In genomic region chr13:99986751-99987150, GRCh38 we compare ENCODE assay signal across 16 cellular contexts. TPM values are rescaled to one million over a fixed set of nuclear protein-coding genes. Genes with fewer than 3 reads are reported as not detected.
DNase-seq lines count a peak whose midpoint lies in the region; ATAC-seq, FAIRE-seq and TF ChIP-seq lines count a peak whose summit lies in the region.
"Had no signal": no experiment of that assay in that cellular context is flagged by ENCODE, and none has a peak within 500 bp of the region (broad histone marks: within the 10 kb centered on the region; RNA-seq: fewer than 3 reads in every experiment).

No MANE protein-coding gene starts in this region.

- H3K27me3 Mint-ChIP-seq in astrocyte (ENCODE audit: low read depth, unreplicated experiment), result peaks cover 79% of the 10 kb centered on the region

- H3K4me3 ChIP-seq in HUES6 (ENCODE audit: low read depth, low read length) (peak overlapping the region; percentile 50), astrocyte (ENCODE audit: insufficient read depth, low read depth, low read length) (no peak overlapping the region), mesendoderm (ENCODE audit: low read length) (no peak overlapping the region), thyroid gland (replicated peaks in 1 of 3) (no peak overlapping the region), HAP-1 (no peak overlapping the region)
- H3K4me3 ChIP-seq: cardiac muscle cell, gastroesophageal sphincter had no signal

- H3K36me3 Mint-ChIP-seq in astrocyte (ENCODE audit: low read depth, unreplicated experiment), result no peaks in the 10 kb centered on the region
- H3K36me3 Mint-ChIP-seq: CD4-positive, CD25-positive, alpha-beta regulatory T cell had no signal

- H3K4ac ChIP-seq in mesendoderm (ENCODE audit: low read depth, low read length), result no peak overlapping the region

- H3K36me3 ChIP-seq in HUES6 (ENCODE audit: control insufficient read depth, insufficient read depth, low read length), result peaks cover 24% of the 10 kb centered on the region
- H3K36me3 ChIP-seq in astrocyte (ENCODE audit: insufficient read depth, low read length), result no peaks in the 10 kb centered on the region
- peaks cover 10% of the 10 kb centered on the region for H3K36me3 ChIP-seq in mesendoderm (ENCODE audit: control insufficient read depth, insufficient read depth, low read length)
- H3K36me3 ChIP-seq in thyroid gland, result no peaks in the 10 kb centered on the region
- no peaks in the 10 kb centered on the region for H3K36me3 ChIP-seq in HAP-1 (replicated peaks)
- H3K36me3 ChIP-seq: cardiac muscle cell, gastroesophageal sphincter had no signal

- H4K5ac ChIP-seq in mesendoderm (ENCODE audit: low read length), result no peak overlapping the region

- H3K79me1 ChIP-seq in mesendoderm (ENCODE audit: low read length), result no peaks in the 10 kb centered on the region

- peak overlapping the region; percentile 13 for H3K9ac ChIP-seq in HUES6 (ENCODE audit: low read length)
- peak overlapping the region; percentile 64 for H3K9ac ChIP-seq in astrocyte (ENCODE audit: low read length)
- H3K9ac ChIP-seq in mesendoderm (ENCODE audit: low read length), result peak overlapping the region; percentile 63

- no CpG with 5 or more reads among the region's 8 CpGs for WGBS in mesendoderm (ENCODE audit: extremely low coverage, insufficient coverage, low lambda C conversion rate)
- WGBS in thyroid gland, 2 donors, result 28% methylated on average over 8 of the region's 8 CpGs

- TF ChIP-seq POLR2A in thyroid gland (IDR thresholded peaks at IDR 0.05), result no peak

- ATAC-seq in foreskin keratinocyte, result no peak
- ATAC-seq: gastroesophageal sphincter had no signal

- peak overlapping the region; percentile 13 for H3K18ac ChIP-seq in mesendoderm (ENCODE audit: low read length)

- DNase-seq in DMS79 treated with DMSO at 0.1 percent for 48 hours (lab: John Stamatoyannopoulos, UW) (peak; percentile 90), astrocyte (ENCODE audit: low read depth) (no peak), mesendoderm (peak; percentile 56), thyroid gland (no peak), HAP-1 (ENCODE audit: low spot score in 2 of 2) (no peak), foreskin keratinocyte (no peak)
- DNase-seq: activated naive CD4-positive, alpha-beta T cell treated with Interleukin-2 at 50 U/mL for 16 hours; CD4-positive, CD25-positive, alpha-beta regulatory T cell; stimulated activated CD4-positive, alpha-beta T cell treated with anti-CD3 and anti-CD28 coated beads, Interleukin-1b, Interleukin-23, amount 100 ng/mL, for 48 hours had no signal

- H3K27ac ChIP-seq in HUES6 (ENCODE audit: low read depth, low read length) (no peak overlapping the region), astrocyte (ENCODE audit: low read depth, low read length) (peak overlapping the region; percentile 63), mesendoderm (ENCODE audit: low read depth, low read length) (peak overlapping the region; percentile 31), thyroid gland (no peak overlapping the region), foreskin keratinocyte (no peak overlapping the region)
- H3K27ac ChIP-seq: cardiac muscle cell, gastroesophageal sphincter had no signal

- peak overlapping the region; percentile 64 for H3K56ac ChIP-seq in mesendoderm (ENCODE audit: low read length)

- peaks cover 89% of the 10 kb centered on the region for H3K27me3 ChIP-seq in HUES6 (ENCODE audit: control insufficient read depth, insufficient read depth, low read length)
- peaks cover 45% of the 10 kb centered on the region for H3K27me3 ChIP-seq in astrocyte (ENCODE audit: insufficient read depth, low read length)
- H3K27me3 ChIP-seq in mesendoderm (ENCODE audit: insufficient read depth, low read length, poor library complexity), result no peaks in the 10 kb centered on the region
- peaks cover 84% of the 10 kb centered on the region for H3K27me3 ChIP-seq in thyroid gland
- peaks cover 24% of the 10 kb centered on the region for H3K27me3 ChIP-seq in HAP-1 (ENCODE audit: low read depth)
- peaks cover 98% of the 10 kb centered on the region for H3K27me3 ChIP-seq in foreskin keratinocyte

- H3K79me2 ChIP-seq in astrocyte (ENCODE audit: insufficient read depth, low read length) (peaks cover 57% of the 10 kb centered on the region), mesendoderm (ENCODE audit: control insufficient read depth, insufficient read depth, low read length) (peaks cover 41% of the 10 kb centered on the region)

- no peak overlapping the region for H2BK5ac ChIP-seq in mesendoderm (ENCODE audit: low read length)

- H3K9me3 ChIP-seq in HUES6 (ENCODE audit: control insufficient read depth, insufficient read depth, low read depth, low read length) (no peaks in the 10 kb centered on the region), astrocyte (ENCODE audit: insufficient read depth, low read depth, low read length) (no peaks in the 10 kb centered on the region), thyroid gland (no peaks in the 10 kb centered on the region), HAP-1 (no peaks in the 10 kb centered on the region)
- H3K9me3 ChIP-seq: gastroesophageal sphincter had no signal

- peaks cover 21% of the 10 kb centered on the region for H3K9me3 Mint-ChIP-seq in astrocyte (ENCODE audit: unreplicated experiment)

- intact Hi-C loops in thyroid gland (cut with DNase I), result loop anchor here (10.0 kb wide), 1 partner anchor 332 kb away; no protein-coding TSS in a partner anchor

- no peak for FAIRE-seq in astrocyte (lab: Jason Lieb, UNC)
- FAIRE-seq: GM19239, keratinocyte had no signal

- peaks cover 4% of the 10 kb centered on the region for H3K4me1 Mint-ChIP-seq in astrocyte (ENCODE audit: low read depth, unreplicated experiment)

- no peak overlapping the region for H2BK15ac ChIP-seq in mesendoderm (replicated peaks; ENCODE audit: low read depth)

- H3K4me2 ChIP-seq in astrocyte (ENCODE audit: low read length) (peak overlapping the region; percentile 77), mesendoderm (ENCODE audit: low read length) (peak overlapping the region; percentile 4)

- H4K8ac ChIP-seq in mesendoderm (ENCODE audit: low read depth, low read length), result no peak overlapping the region

- in situ Hi-C loops in HAP-1 (cut with MboI; ENCODE audit: low sequenced_read_pairs), result loop anchor here (10.0 kb wide), 1 partner anchor 248 kb away; no protein-coding TSS in a partner anchor

- H4K20me1 ChIP-seq in astrocyte (ENCODE audit: insufficient read depth, low read length), result peaks cover 25% of the 10 kb centered on the region

- H3K4me1 ChIP-seq in HUES6 (ENCODE audit: control insufficient read depth, insufficient read depth, low read length) (peaks cover 50% of the 10 kb centered on the region), astrocyte (ENCODE audit: insufficient read depth, low read length) (peaks cover 9% of the 10 kb centered on the region), mesendoderm (ENCODE audit: control insufficient read depth, low read depth, low read length) (peaks cover 10% of the 10 kb centered on the region), thyroid gland (peaks cover 0 to 22% of the 10 kb centered on the region in 2 donors), HAP-1 (peaks cover 13% of the 10 kb centered on the region), foreskin keratinocyte (no peaks in the 10 kb centered on the region)

- no peak overlapping the region for H2AK5ac ChIP-seq in mesendoderm (ENCODE audit: low read length)

- H2AFZ ChIP-seq in astrocyte (ENCODE audit: low read depth, low read length), result no peak overlapping the region

- no peak overlapping the region for H3K4me3 Mint-ChIP-seq in astrocyte (ENCODE audit: unreplicated experiment)

- TF ChIP-seq CTCF in astrocyte (IDR thresholded peaks at IDR 0.05; ENCODE audit: insufficient read depth, low read depth, low read length) (no peak), thyroid gland (IDR thresholded peaks at IDR 0.05) (no peak), foreskin keratinocyte (conservative IDR thresholded peaks at IDR 0.05) (no peak)

- H3K23ac ChIP-seq in mesendoderm (ENCODE audit: low read length), result no peak overlapping the region

- peak overlapping the region; percentile 34 for H3K27ac Mint-ChIP-seq in astrocyte (ENCODE audit: unreplicated experiment)

- H2BK120ac ChIP-seq in mesendoderm (ENCODE audit: low read depth, low read length), result no peak overlapping the region

RNA-seq across cellular contexts. Expression of gene ZIC2, which starts 5.2 kb away (rescaled TPM):
- total RNA-seq in astrocyte, result 0.60 and 1.8 TPM in 2 replicates
- polyA plus RNA-seq in mesendoderm (2013, experiment 1 of 2), result 230 TPM
- polyA plus RNA-seq in mesendoderm (2013, experiment 2 of 2), result 222 TPM
- total RNA-seq in thyroid gland, result not detected
- total RNA-seq in foreskin keratinocyte, result not detected in 2 replicates
- polyA plus RNA-seq in foreskin keratinocyte, result not detected in 2 replicates
- total RNA-seq: CD4-positive, CD25-positive, alpha-beta regulatory T cell; gastroesophageal sphincter; pulmonary artery endothelial cell had no signal
- polyA plus RNA-seq: CD4-positive, CD25-positive, alpha-beta regulatory T cell; keratinocyte; urinary bladder had no signal

RNA-seq across cellular contexts. Expression of gene ZIC5, which starts 15.2 kb away (rescaled TPM):
- total RNA-seq in astrocyte (0.17 and 0.27 TPM in 2 replicates), thyroid gland (not detected), foreskin keratinocyte (not detected in 2 replicates)
- polyA plus RNA-seq in mesendoderm (2013, experiment 1 of 2), result 10.9 TPM
- polyA plus RNA-seq in mesendoderm (2013, experiment 2 of 2), result 11.0 TPM
- not detected in 2 replicates for polyA plus RNA-seq in foreskin keratinocyte
- total RNA-seq: CD4-positive, CD25-positive, alpha-beta regulatory T cell; gastroesophageal sphincter; pulmonary artery endothelial cell; urinary bladder had no signal
- polyA plus RNA-seq: CD4-positive, CD25-positive, alpha-beta regulatory T cell; keratinocyte; urinary bladder had no signal

Comparison
In these comparisons a context has a peak if more than half of its experiments do, and no peak if none do; other contexts are left out.
1. DNase-seq: peak in DMS79 treated with DMSO at 0.1 percent for 48 hours (single experiment) and mesendoderm (single experiment); none in astrocyte (single experiment), thyroid gland (0 of 2), HAP-1 (0 of 2) and foreskin keratinocyte (0 of 2).
2. H3K27ac ChIP-seq: peak in astrocyte (single experiment) and mesendoderm (single experiment); none in HUES6 (single experiment), thyroid gland (0 of 3) and foreskin keratinocyte (single experiment).
3. H3K9ac ChIP-seq: peak in every context shown above with its lines; median percentile 64 in astrocyte; 63 in mesendoderm; 13 in HUES6.